In the genomic region with DNA sequence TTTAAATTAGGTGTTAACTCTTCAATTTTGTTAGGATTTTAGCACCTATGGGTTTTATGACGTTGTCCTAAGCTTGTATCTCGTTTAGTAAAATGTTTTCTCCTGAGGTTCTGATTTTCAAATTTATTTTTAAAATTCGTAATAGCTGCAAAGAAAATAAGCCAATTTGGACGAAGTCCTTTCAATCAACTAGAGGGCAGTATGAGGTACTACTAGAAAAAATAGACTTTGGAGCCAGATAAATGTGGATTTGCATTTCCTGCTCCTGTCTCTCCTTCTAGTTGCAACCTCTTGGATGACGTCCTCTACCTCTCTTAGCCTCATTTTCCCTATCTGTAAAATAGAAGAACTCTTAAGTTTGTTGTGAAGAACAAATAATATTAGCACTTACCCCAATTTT, we compare ENCODE assay signal across 18 cellular contexts.
DNase-seq lines count a peak whose midpoint lies in the region; ATAC-seq, FAIRE-seq and TF ChIP-seq lines count a peak whose summit lies in the region.
"Had no signal": no experiment of that assay in that cellular context is flagged by ENCODE, and none has a peak within 500 bp of the region (broad histone marks: within the 10 kb centered on the region; RNA-seq: fewer than 3 reads in every experiment).

No MANE protein-coding gene starts in this region.

- H3K27me3 ChIP-seq in A673 (replicated peaks; ENCODE audit: insufficient read depth, low read depth, low read length, poor library complexity): no peaks in the 10 kb centered on the region
- no peaks in the 10 kb centered on the region for H3K27me3 ChIP-seq in OCI-LY3 (ENCODE audit: low read depth, low read length)
- H3K27me3 ChIP-seq: ascending aorta, BLaER1 had no signal

- intact Hi-C loops in A673 (cut with micrococcal nuclease; ENCODE audit: unreplicated experiment): no loop called here
- intact Hi-C loops in activated naive CD4-positive, alpha-beta T cell treated with anti-CD3 and anti-CD28 coated beads for 36 hours (cut with micrococcal nuclease): no loop called here
- intact Hi-C loops in Right ventricle myocardium inferior (cut with DNase I): no loop called here

- no peak overlapping the region for H3K9ac ChIP-seq in OCI-LY3 (ENCODE audit: low read length)
- H3K9ac ChIP-seq: BLaER1 had no signal

- no peak for ATAC-seq in Right ventricle myocardium inferior
- ATAC-seq in HG02981 (IDR thresholded peaks at IDR 0.05; ENCODE audit: unreplicated experiment): no peak
- ATAC-seq: naive thymus-derived CD4-positive, alpha-beta T cell; sciatic nerve had no signal

- TF ChIP-seq CTCF in A673 (conservative IDR thresholded peaks at IDR 0.05; ENCODE audit: low read depth, low read length) (peak; percentile 21; the same call in 1 of the 2 replicates), OCI-LY3 (IDR thresholded peaks at IDR 0.05; ENCODE audit: low read depth, low read length) (0 out of 2 replicates have a peak, but pooled peaks have one; percentile 5), fibroblast of villous mesenchyme (IDR thresholded peaks at IDR 0.05; ENCODE audit: insufficient read depth, low read depth, low read length) (peak; percentile 31)

- H3K4me1 ChIP-seq in A673 (ENCODE audit: insufficient read depth, low read length, poor library complexity, severe bottlenecking): no peaks in the 10 kb centered on the region
- H3K4me1 ChIP-seq in OCI-LY3 (ENCODE audit: low read length): no peaks in the 10 kb centered on the region
- H3K4me1 ChIP-seq: ascending aorta, BLaER1 had no signal

- no peaks in the 10 kb centered on the region for H4K20me1 ChIP-seq in OCI-LY3 (ENCODE audit: insufficient read depth, low read length)
- H4K20me1 ChIP-seq: BLaER1 had no signal

- no peak overlapping the region for H3K4me3 Mint-ChIP-seq in activated naive CD4-positive, alpha-beta T cell treated with anti-CD3 and anti-CD28 coated beads for 36 hours
- H3K4me3 Mint-ChIP-seq: activated CD4-positive, alpha-beta memory T cell treated with anti-CD3 and anti-CD28 coated beads for 36 hours; naive thymus-derived CD4-positive, alpha-beta T cell; stimulated activated naive CD8-positive, alpha-beta T cell treated with anti-CD3 and anti-CD28 coated beads, Interleukin-15, Interleukin-2, amounts not matched to agents 100 ng/mL and 50 ng/mL, for 24 hours had no signal

- POLR2A ChIA-PET in A673 (lab: Charles Lee; ENCODE audit: low non-redundant PET): no interaction called here

- no peaks in the 10 kb centered on the region for H3K9me3 Mint-ChIP-seq in activated naive CD4-positive, alpha-beta T cell treated with anti-CD3 and anti-CD28 coated beads for 36 hours
- H3K9me3 Mint-ChIP-seq: activated CD4-positive, alpha-beta memory T cell treated with anti-CD3 and anti-CD28 coated beads for 36 hours; naive thymus-derived CD4-positive, alpha-beta T cell; stimulated activated naive CD8-positive, alpha-beta T cell treated with anti-CD3 and anti-CD28 coated beads, Interleukin-15, Interleukin-2, amounts not matched to agents 100 ng/mL and 50 ng/mL, for 24 hours had no signal

- H3K27me3 Mint-ChIP-seq in activated naive CD4-positive, alpha-beta T cell treated with anti-CD3 and anti-CD28 coated beads for 36 hours (ENCODE audit: low read depth): no peaks in the 10 kb centered on the region
- H3K27me3 Mint-ChIP-seq: activated CD4-positive, alpha-beta memory T cell treated with anti-CD3 and anti-CD28 coated beads for 36 hours; naive thymus-derived CD4-positive, alpha-beta T cell; stimulated activated naive CD8-positive, alpha-beta T cell treated with anti-CD3 and anti-CD28 coated beads, Interleukin-15, Interleukin-2, amounts not matched to agents 100 ng/mL and 50 ng/mL, for 24 hours had no signal

- no peaks in the 10 kb centered on the region for H3K36me3 ChIP-seq in A673 (ENCODE audit: insufficient read depth, low read length, poor library complexity, severe bottlenecking)
- no peaks in the 10 kb centered on the region for H3K36me3 ChIP-seq in OCI-LY3 (replicated peaks; ENCODE audit: low read depth, low read length)

- DNase-seq in A673 (ENCODE audit: low spot score) (peak; percentile 17), fibroblast of villous mesenchyme (ENCODE audit: low read depth) (no peak), Right ventricle myocardium inferior (ENCODE audit: missing footprints) (no peak)
- no peak for DNase-seq in activated naive CD4-positive, alpha-beta T cell treated with anti-CD3 and anti-CD28 coated beads for 36 hours
- DNase-seq in stimulated activated CD8-positive, alpha-beta memory T cell treated with anti-CD3 and anti-CD28 coated beads, Interleukin-4, amount 100 ng/mL, for 48 hours: no peak
- DNase-seq: activated CD4-positive, alpha-beta memory T cell treated with anti-CD3 and anti-CD28 coated beads for 36 hours; kidney glomerular epithelial cell; naive thymus-derived CD4-positive, alpha-beta T cell; NCI-H446; T1000 had no signal

- no peak overlapping the region for H2AFZ ChIP-seq in OCI-LY3 (ENCODE audit: low read depth, low read length)

- H3K4me2 ChIP-seq in OCI-LY3 (ENCODE audit: low read length): no peak overlapping the region
- H3K4me2 ChIP-seq: BLaER1 had no signal

- H3K27ac ChIP-seq in A673 (ENCODE audit: low read depth, low read length, poor library complexity, severe bottlenecking): no peak overlapping the region
- no peak overlapping the region for H3K27ac ChIP-seq in OCI-LY3 (ENCODE audit: low read length)
- H3K27ac ChIP-seq: ascending aorta, BLaER1, HL-60 had no signal

- no peak overlapping the region for H3K4me3 ChIP-seq in A673 (ENCODE audit: low read depth, low read length, poor library complexity, severe bottlenecking)
- H3K4me3 ChIP-seq in OCI-LY3 (ENCODE audit: low read length): no peak overlapping the region
- no peak overlapping the region for H3K4me3 ChIP-seq in fibroblast of villous mesenchyme (ENCODE audit: low read depth, low read length)
- H3K4me3 ChIP-seq: ascending aorta, BLaER1 had no signal

- no peak overlapping the region for H3K27ac Mint-ChIP-seq in activated naive CD4-positive, alpha-beta T cell treated with anti-CD3 and anti-CD28 coated beads for 36 hours
- H3K27ac Mint-ChIP-seq: activated CD4-positive, alpha-beta memory T cell treated with anti-CD3 and anti-CD28 coated beads for 36 hours; naive thymus-derived CD4-positive, alpha-beta T cell; stimulated activated naive CD8-positive, alpha-beta T cell treated with anti-CD3 and anti-CD28 coated beads, Interleukin-15, Interleukin-2, amounts not matched to agents 100 ng/mL and 50 ng/mL, for 24 hours had no signal

- H3K9me3 ChIP-seq in A673 (ENCODE audit: low read depth, low read length, poor library complexity, severe bottlenecking) (no peaks in the 10 kb centered on the region), OCI-LY3 (ENCODE audit: insufficient read depth, low read length) (no peaks in the 10 kb centered on the region)
- H3K9me3 ChIP-seq: ascending aorta, BLaER1 had no signal

- FAIRE-seq in G401.6 (lab: Jason Lieb, UNC): peak; percentile 60

- CTCF ChIA-PET in A673 (lab: Charles Lee): no interaction called here
- CTCF ChIA-PET in activated naive CD4-positive, alpha-beta T cell treated with anti-CD3 and anti-CD28 coated beads for 36 hours (lab: Charles Lee): interaction anchor here (0.5 kb wide), 1 partner anchor 51 kb away, joined by 3 read pairs; no protein-coding TSS in a partner anchor

- no TSS peak for BruUV-seq in A673 (replicated peaks; lab: Mats Ljungman, UMichigan)

- no peaks in the 10 kb centered on the region for H3K79me2 ChIP-seq in OCI-LY3 (ENCODE audit: low read length)

- no peaks in the 10 kb centered on the region for H3K4me1 Mint-ChIP-seq in activated naive CD4-positive, alpha-beta T cell treated with anti-CD3 and anti-CD28 coated beads for 36 hours (ENCODE audit: low read depth)

- H3K36me3 Mint-ChIP-seq in activated naive CD4-positive, alpha-beta T cell treated with anti-CD3 and anti-CD28 coated beads for 36 hours (ENCODE audit: low read depth): peaks cover 11% of the 10 kb centered on the region
